7 cellular contexts compared by ENCODE assay signal in the genomic region with DNA sequence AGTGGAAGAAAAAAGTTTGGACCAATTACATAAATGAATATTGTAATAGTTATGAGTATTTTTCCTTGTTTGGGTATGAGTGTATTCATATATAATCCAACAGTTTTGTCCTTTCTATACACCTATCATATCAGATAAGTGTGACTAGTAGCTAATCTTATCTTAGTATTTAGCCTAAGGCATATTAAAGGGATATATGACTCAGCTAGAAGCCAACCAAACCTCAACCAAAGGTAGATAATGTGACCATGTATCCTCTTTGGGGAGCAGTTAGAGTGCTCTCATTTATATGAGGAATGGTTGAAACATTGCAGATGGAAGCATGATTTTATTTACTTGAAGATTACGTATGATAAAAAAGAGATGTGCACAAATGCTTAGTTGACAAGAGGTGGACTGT.
"Had no signal": no experiment of that assay in that cellular context is flagged by ENCODE, and none has a peak within 500 bp of the region (broad histone marks: within the 10 kb centered on the region; RNA-seq: fewer than 3 reads in every experiment).

No MANE protein-coding gene starts in this region.

- H3K27ac ChIP-seq: HL-60 had no signal

- H3K4me3 ChIP-seq: K562 had no signal

- H3K27ac Mint-ChIP-seq: IgD-negative memory B cell had no signal

- H3K27me3 Mint-ChIP-seq: IgD-negative memory B cell had no signal

- H3K4me1 Mint-ChIP-seq: IgD-negative memory B cell had no signal

- DNase-seq: IMR-90, KBM-7, KG1 had no signal

- ATAC-seq: HepG2, K562 had no signal

- H3K36me3 Mint-ChIP-seq: IgD-negative memory B cell had no signal

- H3K4me3 Mint-ChIP-seq: IgD-negative memory B cell had no signal

- FAIRE-seq: HepG2, K562 had no signal
